Comparison of ENCODE assay signal across 15 cellular contexts in the genomic region with DNA sequence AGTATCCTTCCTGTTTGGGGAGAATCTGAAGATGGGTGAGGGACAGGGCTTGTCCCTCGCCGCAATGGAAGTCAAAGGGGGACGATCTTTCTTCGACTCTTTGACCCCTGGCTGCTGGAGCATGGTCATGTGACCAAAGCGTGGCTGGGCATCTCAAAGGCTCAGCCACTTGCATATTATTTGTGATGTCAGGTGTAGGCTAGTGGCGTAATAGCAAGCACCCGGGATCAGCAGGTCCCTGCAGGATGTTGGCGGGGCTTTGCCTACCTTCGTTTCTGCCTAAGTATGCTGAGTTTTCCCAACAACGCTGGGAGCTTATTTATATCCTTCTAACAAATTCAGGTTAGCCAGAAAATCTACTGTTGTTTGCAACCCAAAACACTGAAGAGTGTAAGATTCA. TPM values are rescaled to one million over a fixed set of nuclear protein-coding genes. Genes with fewer than 3 reads are reported as not detected.
DNase-seq lines count a peak whose midpoint lies in the region; ATAC-seq, FAIRE-seq and TF ChIP-seq lines count a peak whose summit lies in the region.
"Had no signal": no experiment of that assay in that cellular context is flagged by ENCODE, and none has a peak within 500 bp of the region (broad histone marks: within the 10 kb centered on the region; RNA-seq: fewer than 3 reads in every experiment).

No MANE protein-coding gene starts in this region.

- no peaks in the 10 kb centered on the region for H3F3A ChIP-seq in OCI-LY1 (ENCODE audit: insufficient read depth, low read length)

- H3K36me3 ChIP-seq in DND-41 (ENCODE audit: insufficient read depth, low read length): no peaks in the 10 kb centered on the region
- no peaks in the 10 kb centered on the region for H3K36me3 ChIP-seq in OCI-LY1 (ENCODE audit: insufficient read depth, low read length)
- H3K36me3 ChIP-seq in H1 (ENCODE audit: control insufficient read depth in 2 of 4, insufficient read depth in 4 of 4, low read length in 3 of 4): no peaks in the 10 kb centered on the region
- no peaks in the 10 kb centered on the region for H3K36me3 ChIP-seq in esophagus muscularis mucosa
- H3K36me3 ChIP-seq: colonic mucosa, gastrocnemius medialis, lower lobe of right lung, transverse colon had no signal

- TF ChIP-seq RAD21 in A549 (conservative IDR thresholded peaks at IDR 0.05 in 1 of 2, IDR thresholded peaks at IDR 0.05 in 1 of 2) (no peak), H1 (IDR thresholded peaks at IDR 0.05 in 1 of 2, conservative IDR thresholded peaks at IDR 0.05 in 1 of 2; ENCODE audit: low read depth in 2 of 2, low read length in 2 of 2) (no peak)

- H3K23ac ChIP-seq in H1 (ENCODE audit: insufficient read length): no peak overlapping the region

- H3K4me3 ChIP-seq in A549 (no peak overlapping the region), DND-41 (ENCODE audit: low read depth in 1 of 2, low read length in 2 of 2) (no peak overlapping the region), OCI-LY1 (ENCODE audit: low read depth, low read length, poor library complexity, severe bottlenecking) (no peak overlapping the region), H1 (ENCODE audit: extremely low read depth in 1 of 4, insufficient read depth in 2 of 4, low read depth in 3 of 4, low read length in 4 of 4) (no peak overlapping the region), esophagus muscularis mucosa (no peak overlapping the region)
- H3K4me3 ChIP-seq: colonic mucosa, gastrocnemius medialis, lower lobe of right lung, transverse colon had no signal

- intact Hi-C loops in esophagus muscularis mucosa (cut with DNase I): loop anchor here (2.0 kb wide), 1 partner anchor 220 kb away; no protein-coding TSS in a partner anchor

- no peak overlapping the region for H3K56ac ChIP-seq in H1 (replicated peaks; ENCODE audit: insufficient read length, low read depth, low read length)

- 80% methylated on average over 6 of the region's 10 CpGs for WGBS in A549 (ENCODE audit: missing lambda C conversion rate)
- WGBS in H1 (ENCODE audit: extremely low coverage in 1 of 2, insufficient coverage in 1 of 2, insufficient read length in 1 of 2, insufficient replicate concordance in 2 of 2, low coverage in 1 of 2, low lambda C conversion rate in 2 of 2, missing lambda C conversion rate in 1 of 2), 2 experiments: 89% methylated on average over 10 of the region's 10 CpGs; no CpG with 5 or more reads in 1 of the 2 experiments
- 92% methylated on average over 6 of the region's 10 CpGs for WGBS in esophagus muscularis mucosa

- H3K79me2 ChIP-seq in DND-41 (ENCODE audit: insufficient read depth, low read length) (no peaks in the 10 kb centered on the region), OCI-LY1 (ENCODE audit: insufficient read depth, low read length) (no peaks in the 10 kb centered on the region), H1 (ENCODE audit: control insufficient read depth in 1 of 2, insufficient read depth in 2 of 2, low read length in 2 of 2) (no peaks in the 10 kb centered on the region)

- no peak overlapping the region for H4K91ac ChIP-seq in H1 (replicated peaks; ENCODE audit: insufficient read length, low read length)

- no peak overlapping the region for H3K14ac ChIP-seq in H1 (ENCODE audit: insufficient read length)

- TF ChIP-seq CTCF in A549 (IDR thresholded peaks at IDR 0.05) (no peak), DND-41 (IDR thresholded peaks at IDR 0.05; ENCODE audit: borderline replicate concordance, extremely low read depth, low read length, poor library complexity, severe bottlenecking) (no peak), OCI-LY1 (IDR thresholded peaks at IDR 0.05; ENCODE audit: low read length) (no peak), H1 (IDR thresholded peaks at IDR 0.05; ENCODE audit: control extremely low read depth in 1 of 3, insufficient read depth in 1 of 3, low read depth in 1 of 3, low read length in 3 of 3) (no peak), esophagus muscularis mucosa (IDR thresholded peaks at IDR 0.05) (no peak)

- no peaks in the 10 kb centered on the region for H3K23me2 ChIP-seq in H1 (ENCODE audit: low read depth, low read length)

- POLR2A ChIA-PET in A549 (lab: Yijun Ruan, JAX) (no interaction called here), H1 (lab: Charles Lee; ENCODE audit: partially characterized antibody) (no interaction called here)

- H3K18ac ChIP-seq in H1 (ENCODE audit: extremely low read depth, low read length): no peak overlapping the region

- H2AK5ac ChIP-seq in H1 (ENCODE audit: low read depth, low read length): no peak overlapping the region

- TF ChIP-seq POLR2A in A549 (IDR thresholded peaks at IDR 0.05; ENCODE audit: low read length) (no peak), H1 (IDR thresholded peaks at IDR 0.05; ENCODE audit: control extremely low read depth in 1 of 2, low read depth in 2 of 2, low read length in 2 of 2) (no peak), esophagus muscularis mucosa (IDR thresholded peaks at IDR 0.05; ENCODE audit: low read depth) (no peak)

- no peaks in the 10 kb centered on the region for H3K9me2 ChIP-seq in OCI-LY1 (ENCODE audit: low read depth, low read length)

- no peaks in the 10 kb centered on the region for H3K9me3 ChIP-seq in A549
- no peaks in the 10 kb centered on the region for H3K9me3 ChIP-seq in DND-41 (ENCODE audit: insufficient read depth, low read length, severe bottlenecking)
- H3K9me3 ChIP-seq in OCI-LY1 (ENCODE audit: low read length): no peaks in the 10 kb centered on the region
- H3K9me3 ChIP-seq in H1 (ENCODE audit: insufficient read depth in 2 of 2, low read depth in 1 of 2, low read length in 1 of 2): no peaks in the 10 kb centered on the region
- no peaks in the 10 kb centered on the region for H3K9me3 ChIP-seq in esophagus muscularis mucosa
- H3K9me3 ChIP-seq: colonic mucosa, gastrocnemius medialis, lower lobe of right lung, transverse colon had no signal

- H2BK20ac ChIP-seq in H1 (ENCODE audit: low read length): no peak overlapping the region

- FAIRE-seq in A549 (lab: Jason Lieb, UNC) (no peak), H1 (lab: Jason Lieb, UNC) (no peak)

- no peak overlapping the region for H2BK15ac ChIP-seq in H1 (ENCODE audit: low read length)

- no peak overlapping the region for H3K4me2 ChIP-seq in A549
- H3K4me2 ChIP-seq in DND-41 (ENCODE audit: insufficient read depth, low read length): no peak overlapping the region
- H3K4me2 ChIP-seq in OCI-LY1 (ENCODE audit: low read length): no peak overlapping the region; the same call in 1 of the 2 replicates
- H3K4me2 ChIP-seq in H1 (ENCODE audit: insufficient read depth in 1 of 2, low read depth in 2 of 2, low read length in 2 of 2): no peak overlapping the region

- no peaks in the 10 kb centered on the region for H3K27me3 ChIP-seq in DND-41 (ENCODE audit: insufficient read depth, low read length, poor library complexity)
- H3K27me3 ChIP-seq in OCI-LY1 (ENCODE audit: insufficient read depth, low read length): no peaks in the 10 kb centered on the region
- no peaks in the 10 kb centered on the region for H3K27me3 ChIP-seq in H1 (replicated peaks in 1 of 4; ENCODE audit: control insufficient read depth in 3 of 4, extremely low read depth in 1 of 4, insufficient read depth in 3 of 4, low read length in 3 of 4)
- H3K27me3 ChIP-seq in esophagus muscularis mucosa: peaks cover 0 to 4% (median 0%) of the 10 kb centered on the region in 4 donors
- H3K27me3 ChIP-seq: colonic mucosa, gastrocnemius medialis, transverse colon had no signal

- no peak overlapping the region for H2BK12ac ChIP-seq in H1 (ENCODE audit: low read depth, low read length)

- DNase-seq in A549 (ENCODE audit: low read depth in 1 of 2, low spot score in 1 of 2) (no peak), DND-41 (no peak), H1 (ENCODE audit: low read depth in 1 of 2, low spot score in 2 of 2) (no peak), NCI-H526 treated with DMSO at 0.1 percent for 48 hours (lab: John Stamatoyannopoulos, UW) (no peak), esophagus muscularis mucosa (ENCODE audit: extremely low spot score) (no peak)
- DNase-seq in NK-92 treated with Interleukin-12 subunit alpha and Interleukin-12 subunit beta, amount 100 ng/mL, for 24 hours (lab: John Stamatoyannopoulos, UW): no peak
- DNase-seq in stimulated activated CD4-positive, alpha-beta T cell treated with anti-CD3 and anti-CD28 coated beads, Interleukin-1b, Interleukin-23, amount 100 ng/mL, for 48 hours: no peak
- DNase-seq: gastrocnemius medialis, lower lobe of right lung, NCI-H1048 had no signal

- H3K4me1 ChIP-seq in A549 (peaks cover 5% of the 10 kb centered on the region; the same call in 1 of the 3 replicates), DND-41 (ENCODE audit: insufficient read depth, low read length) (peaks cover 37% of the 10 kb centered on the region), OCI-LY1 (ENCODE audit: insufficient read depth, low read length, severe bottlenecking) (peaks cover 9% of the 10 kb centered on the region), H1 (replicated peaks in 1 of 4; ENCODE audit: control insufficient read depth in 3 of 4, insufficient read depth in 4 of 4, low read length in 3 of 4) (peaks cover 0 to 3% (median 0%) of the 10 kb centered on the region in 4 experiments; a peak in 4 of 7 replicates), esophagus muscularis mucosa (no peaks in the 10 kb centered on the region)
- H3K4me1 ChIP-seq: colonic mucosa, gastrocnemius medialis had no signal

- H3K9ac ChIP-seq in DND-41 (ENCODE audit: low read depth, low read length): no peak overlapping the region
- H3K9ac ChIP-seq in OCI-LY1 (ENCODE audit: low read length): no peak overlapping the region
- no peak overlapping the region for H3K9ac ChIP-seq in H1 (replicated peaks in 1 of 4; ENCODE audit: extremely low read depth in 1 of 4, low read depth in 3 of 4, low read length in 3 of 4)

- H3K4ac ChIP-seq in H1 (replicated peaks; ENCODE audit: insufficient read length, low read depth, low read length): no peak overlapping the region

- H2BK120ac ChIP-seq in H1 (replicated peaks; ENCODE audit: low read depth, low read length): no peak overlapping the region

- H3K27ac ChIP-seq in A549 (peak overlapping the region; percentile 1 to 70; a peak in 4 of 6 replicates), DND-41 (ENCODE audit: low read length) (peak overlapping the region; percentile 58), OCI-LY1 (ENCODE audit: low read depth, low read length, poor library complexity, severe bottlenecking) (no peak overlapping the region), H1 (ENCODE audit: low read depth, low read length) (no peak overlapping the region), esophagus muscularis mucosa (replicated peaks in 1 of 4) (no peak overlapping the region)
- H3K27ac ChIP-seq: colonic mucosa, gastrocnemius medialis, lower lobe of right lung, transverse colon had no signal

- H4K20me1 ChIP-seq in DND-41 (ENCODE audit: insufficient read depth, low read length) (no peaks in the 10 kb centered on the region), OCI-LY1 (ENCODE audit: insufficient read depth, low read length) (no peaks in the 10 kb centered on the region), H1 (replicated peaks in 1 of 2; ENCODE audit: control insufficient read depth in 1 of 2, insufficient read depth in 2 of 2, low read length in 2 of 2) (no peaks in the 10 kb centered on the region)

- no peak for ATAC-seq in A549
- no peak for ATAC-seq in DND-41 (ENCODE audit: insufficient read depth, low read depth)

- H4K8ac ChIP-seq in H1 (ENCODE audit: extremely low read depth, insufficient read depth, low read length): no peak overlapping the region

- no peaks in the 10 kb centered on the region for H3K79me1 ChIP-seq in H1 (ENCODE audit: low read depth, low read length)

- no peak overlapping the region for H2BK5ac ChIP-seq in H1 (ENCODE audit: low read depth, low read length)

- H4K5ac ChIP-seq in H1 (ENCODE audit: insufficient read length, low read depth, low read length): no peak overlapping the region

- CTCF ChIA-PET in A549 (lab: Yijun Ruan, JAX) (interaction anchor here (0.6 to 4.9 kb wide), 28 partner anchors 13 to 912 kb away, joined by 3 to 36 read pairs (median 4); no protein-coding TSS in a partner anchor), H1 (lab: Charles Lee; ENCODE audit: partially characterized antibody) (interaction anchor here (0.8 to 3.3 kb wide), 23 partner anchors 10 to 558 kb away, joined by 3 to 23 read pairs (median 3); no protein-coding TSS in a partner anchor)

- H2AFZ ChIP-seq in DND-41 (ENCODE audit: low read depth, low read length): no peak overlapping the region
- H2AFZ ChIP-seq in OCI-LY1 (ENCODE audit: low read length): 0 out of 2 replicates have a peak overlapping the region, but pooled peaks have one; percentile 28
- H2AFZ ChIP-seq in H1 (ENCODE audit: low read length): peak overlapping the region; percentile 36

- TF ChIP-seq EP300 in A549 (IDR thresholded peaks at IDR 0.05) (no peak), H1 (IDR thresholded peaks at IDR 0.05; ENCODE audit: borderline replicate concordance in 1 of 2, low read depth in 2 of 2, low read length in 2 of 2) (no peak), esophagus muscularis mucosa (IDR thresholded peaks at IDR 0.05) (no peak)

RNA-seq across cellular contexts. Expression of a gene that starts 50.3 kb away (rescaled TPM):
- 0.08 and 0.19 TPM in 2 replicates for polyA plus RNA-seq in A549 (2011; rRNA removed)
- 0.01 and 0.03 TPM in 2 replicates for polyA plus RNA-seq in A549 (2012; cell fraction: cytosol; rRNA removed)
- not detected in 2 replicates for polyA plus RNA-seq in A549 (2012; cell fraction: nucleus; rRNA removed)
- polyA plus RNA-seq in A549 (2017; fragmentation: RNase III; extraction: RNeasy Plus Mini Kit Qiagen cat#74134 plus additional on column Dnase treatment): not detected in 3 replicates
- not detected in 2 replicates for polyA minus RNA-seq in A549 (2011; rRNA and poly(A)+ RNA removed)
- total RNA-seq in H1 (2021; fragmentation: NEBNext Ultra II Directional; extraction: Animal tissue kit (Norgen Biotek cat#: 25700)): 1.5 and 1.7 TPM in 2 replicates
- polyA plus RNA-seq in H1 (2011; rRNA removed): 1.2 and 1.3 TPM in 2 replicates
- 1.1 TPM for polyA plus RNA-seq in H1 (2011; cell fraction: cytosol; rRNA removed)
- 1.1 TPM for polyA plus RNA-seq in H1 (2011; cell fraction: nucleus; rRNA removed)
- polyA plus RNA-seq in H1 (2012, experiment 1 of 2): 1.9 to 2.9 TPM (median 2.1 TPM) in 4 replicates
- 1.0 TPM for polyA plus RNA-seq in H1 (2012, experiment 2 of 2)
- 2.1 TPM for polyA plus RNA-seq in H1 (2013, experiment 1 of 2)
- polyA plus RNA-seq in H1 (2013, experiment 2 of 2): 2.7 TPM
- 0.60 and 1.3 TPM in 2 replicates for polyA minus RNA-seq in H1 (2011; rRNA and poly(A)+ RNA removed)
- polyA minus RNA-seq in H1 (2011; cell fraction: cytosol; rRNA and poly(A)+ RNA removed): not detected
- polyA minus RNA-seq in H1 (2011; cell fraction: nucleus; rRNA and poly(A)+ RNA removed): 2.1 TPM
- total RNA-seq in esophagus muscularis mucosa: 1 to 10 TPM; 1.6 to 5.0 (median 2.2) TPM
- total RNA-seq: activated CD4-positive, alpha-beta memory T cell treated with anti-CD3 and anti-CD28 coated beads for 36 hours had no signal
- polyA plus RNA-seq: AG04450 had no signal

Comparison
In these comparisons a context has a peak if more than half of its experiments do, and no peak if none do; other contexts are left out.
1. H3K27ac ChIP-seq: peak in A549 (2 of 2) and DND-41 (single experiment); none in OCI-LY1 (single experiment), H1 (single experiment) and esophagus muscularis mucosa (0 of 4).